In the genomic region with DNA sequence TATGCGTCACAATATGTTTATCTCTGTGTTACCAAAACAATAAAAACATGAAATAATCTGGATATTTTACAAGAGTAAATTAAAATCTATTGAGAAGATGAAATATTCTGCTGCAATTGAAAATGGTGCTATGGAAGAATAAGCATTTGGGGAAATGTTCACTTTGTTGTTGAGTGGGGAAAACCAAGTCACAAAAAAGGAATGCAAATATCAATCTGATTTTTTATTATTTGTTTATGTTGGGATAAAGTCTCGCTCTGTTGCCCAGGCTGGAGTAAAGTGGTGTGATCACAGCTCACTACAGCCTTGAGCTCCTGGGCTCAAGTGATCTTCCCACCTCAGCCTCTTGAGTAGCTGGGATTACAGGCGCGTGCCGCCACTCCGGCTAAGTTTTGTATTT, we compare ENCODE assay signal across 31 cellular contexts. TPM values are rescaled to one million over a fixed set of nuclear protein-coding genes. Genes with fewer than 3 reads are reported as not detected.
"Had no signal": no experiment of that assay in that cellular context is flagged by ENCODE, and none has a peak within 500 bp of the region (broad histone marks: within the 10 kb centered on the region; RNA-seq: fewer than 3 reads in every experiment).

No MANE protein-coding gene starts in this region.

- DNase-seq: activated CD4-positive, alpha-beta T cell treated with anti-CD3 and anti-CD28 coated beads, Interleukin-2, amount 10 ng/mL, durations not matched to agents 24 days and 14 days; activated CD4-positive, alpha-beta T cell treated with anti-CD3 and anti-CD28 coated beads, Interleukin-2, amount 50 U/mL, for 4 hours; activated CD8-positive, alpha-beta T cell treated with anti-CD3 and anti-CD28 coated beads for 36 hours; activated effector memory CD4-positive, alpha-beta T cell treated with anti-CD3 and anti-CD28 coated beads, Interleukin-2, amount 50 U/mL, for 16 hours; activated naive CD4-positive, alpha-beta T cell; activated naive CD4-positive, alpha-beta T cell treated with anti-CD3 and anti-CD28 coated beads, Interleukin-2, amount 50 U/mL, for 16 hours; activated naive CD8-positive, alpha-beta T cell treated with anti-CD3 and anti-CD28 coated beads for 36 hours; activated T-cell treated with anti-CD3 and anti-CD28 coated beads, Interleukin-2, amount 50 U/mL, for 1 hour; activated T-cell treated with anti-CD3 and anti-CD28 coated beads, Interleukin-2, amount 50 U/mL, for 72 hours; amniotic stem cell; MM.1S; MV-4-11; NCI-H1092; NCI-H1436 treated with DMSO at 0.1 percent for 48 hours; NCI-H1694 treated with DMSO at 0.1 percent for 48 hours; NCI-H2029; NCI-H345; NCI-H524 treated with DMSO at 0.1 percent for 48 hours; SIG-M5; SW 1271; T-helper 1 cell; T1000; WERI-Rb-1 had no signal

- H3K27me3 ChIP-seq: ascending aorta, cardiac muscle cell had no signal

- H3K4me2 ChIP-seq: KMS-11 had no signal

- H3K27ac ChIP-seq: ascending aorta, cardiac muscle cell, KMS-11, WERI-Rb-1 had no signal

- H3K4me3 ChIP-seq: ascending aorta, cardiac muscle cell had no signal

- ATAC-seq: activated CD8-positive, alpha-beta T cell treated with anti-CD3 and anti-CD28 coated beads for 36 hours; activated T-cell treated with anti-CD3 and anti-CD28 coated beads, Interleukin-2, amount 50 U/mL, for 72 hours; activated T-helper 17 cell treated with anti-CD3 and anti-CD28 coated beads, Interleukin-2, amount 50 U/mL, for 72 hours; Right ventricle myocardium inferior had no signal

- H3K9me3 ChIP-seq: ascending aorta had no signal

- H3K4me1 ChIP-seq: ascending aorta had no signal

- H3K36me3 ChIP-seq: ascending aorta, cardiac muscle cell, WERI-Rb-1 had no signal

RNA-seq across cellular contexts. Expression of a gene that starts 8.6 kb away (rescaled TPM):
- total RNA-seq: cardiac muscle cell had no signal

RNA-seq across cellular contexts. Expression of a gene that starts 39.6 kb away (rescaled TPM):
- total RNA-seq: ascending aorta, LHCN-M2, NCI-H460, Right ventricle myocardium inferior, SK-MEL-5 had no signal
